ENCODE assay signal across 22 cellular contexts in the genomic region with DNA sequence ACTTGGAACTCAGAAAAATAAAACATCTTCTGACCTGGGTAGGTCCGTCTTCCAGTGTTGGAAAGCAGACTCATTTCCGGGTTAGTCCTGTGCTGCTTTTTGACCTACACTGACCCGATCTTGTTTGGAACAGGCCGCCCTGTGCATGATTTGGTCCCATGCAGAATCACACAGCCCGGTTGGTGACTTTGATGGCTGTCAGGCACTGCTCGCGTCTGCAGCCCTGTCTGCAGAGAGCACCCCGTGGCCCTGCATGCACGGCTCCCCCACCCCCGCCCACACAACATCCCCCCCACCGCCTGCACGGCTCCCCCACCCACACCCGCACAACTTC. TPM values are rescaled to one million over a fixed set of nuclear protein-coding genes. Genes with fewer than 3 reads are reported as not detected.
DNase-seq lines count a peak whose midpoint lies in the region; ATAC-seq, FAIRE-seq and TF ChIP-seq lines count a peak whose summit lies in the region.
"Had no signal": no experiment of that assay in that cellular context is flagged by ENCODE, and none has a peak within 500 bp of the region (broad histone marks: within the 10 kb centered on the region; RNA-seq: fewer than 3 reads in every experiment).

No MANE protein-coding gene starts in this region.

- no peak for ATAC-seq in left cardiac atrium
- peak; percentile 14 for ATAC-seq in left lobe of liver
- ATAC-seq in HG02588 (IDR thresholded peaks at IDR 0.05; ENCODE audit: unreplicated experiment) = no peak
- ATAC-seq in PC-3 = no peak
- ATAC-seq: GM12878 had no signal

- H3K4me1 ChIP-seq in left ventricle myocardium inferior (peaks cover 44% of the 10 kb centered on the region), endothelial cell of umbilical vein (ENCODE audit: control insufficient read depth, extremely low read depth, insufficient read depth, low read length) (no peaks in the 10 kb centered on the region), PC-3 (ENCODE audit: insufficient read depth, low read length) (no peaks in the 10 kb centered on the region)
- H3K4me1 ChIP-seq: HAP-1 had no signal

- H3K9me3 ChIP-seq in left ventricle myocardium inferior (replicated peaks) = no peaks in the 10 kb centered on the region
- no peaks in the 10 kb centered on the region for H3K9me3 ChIP-seq in endothelial cell of umbilical vein (replicated peaks; ENCODE audit: control insufficient read depth, insufficient read depth, low read length)
- no peaks in the 10 kb centered on the region for H3K9me3 ChIP-seq in PC-3 (ENCODE audit: low read length)
- H3K9me3 ChIP-seq: HAP-1 had no signal

- TF ChIP-seq CTCF in left ventricle myocardium inferior (IDR thresholded peaks at IDR 0.05; ENCODE audit: borderline replicate concordance) = no peak
- no peak for TF ChIP-seq CTCF in endothelial cell of umbilical vein (IDR thresholded peaks at IDR 0.05; ENCODE audit: extremely low read depth in 1 of 2, insufficient read depth in 1 of 2, low read depth in 1 of 2, low read length in 2 of 2)
- no peak for TF ChIP-seq CTCF in PC-3 (conservative IDR thresholded peaks at IDR 0.05; ENCODE audit: low read depth, low read length)

- no TSS peak for BruUV-seq in endothelial cell of umbilical vein (replicated peaks; lab: Mats Ljungman, UMichigan)
- no TSS peak for BruUV-seq in PC-3 (replicated peaks; lab: Mats Ljungman, UMichigan)

- dilution Hi-C loops in endothelial cell of umbilical vein (cut with MboI; ENCODE audit: extremely low pct_ligation_motif_present, low sequenced_read_pairs) = no loop called here

- FAIRE-seq in endothelial cell of umbilical vein (lab: Jason Lieb, UNC) = peak; percentile 70
- FAIRE-seq: GM12878 had no signal

- intact Hi-C loops in left ventricle myocardium inferior (cut with micrococcal nuclease) = no loop called here
- intact Hi-C loops in left cardiac atrium (cut with DNase I) = no loop called here
- intact Hi-C loops in endothelial cell of umbilical vein (cut with micrococcal nuclease) = no loop called here
- intact Hi-C loops in PC-3 (cut with micrococcal nuclease) = no loop called here

- DNase-seq in left ventricle myocardium inferior (no peak), left cardiac atrium (no peak), endothelial cell of umbilical vein (ENCODE audit: low read depth, low spot score) (no peak), left lobe of liver (ENCODE audit: low spot score) (no peak), substantia nigra (lab: John Stamatoyannopoulos, UW) (no peak), NCI-H2196 (lab: John Stamatoyannopoulos, UW; ENCODE audit: unreplicated experiment) (no peak), PC-3 (no peak)
- DNase-seq: C1 segment of cervical spinal cord; CD4-positive, CD25-positive, alpha-beta regulatory T cell; CD8-positive, alpha-beta memory T cell; COR-L47; DMS 273 treated with DMSO at 0.1 percent for 48 hours; DMS53; DND-41; EL; IMR-90 had no signal

- H2AFZ ChIP-seq in endothelial cell of umbilical vein (ENCODE audit: low read depth, low read length) = no peak overlapping the region
- no peak overlapping the region for H2AFZ ChIP-seq in PC-3 (ENCODE audit: low read length)

- peaks cover 7% of the 10 kb centered on the region for H3K36me3 ChIP-seq in left ventricle myocardium inferior
- H3K36me3 ChIP-seq in endothelial cell of umbilical vein (ENCODE audit: control insufficient read depth in 2 of 2, extremely low read depth in 1 of 2, insufficient read depth in 2 of 2, low read length in 2 of 2) = peaks cover 0 to 2% of the 10 kb centered on the region in 2 experiments
- no peaks in the 10 kb centered on the region for H3K36me3 ChIP-seq in PC-3 (ENCODE audit: low read depth, low read length)
- H3K36me3 ChIP-seq: HAP-1 had no signal

- H4K20me1 ChIP-seq in endothelial cell of umbilical vein (replicated peaks; ENCODE audit: control insufficient read depth, extremely low read depth, insufficient read depth, low read length) (no peaks in the 10 kb centered on the region), PC-3 (ENCODE audit: low read length) (no peaks in the 10 kb centered on the region)

- POLR2A ChIA-PET in endothelial cell of umbilical vein (lab: Charles Lee) (no interaction called here), PC-3 (lab: Charles Lee; ENCODE audit: unreplicated experiment) (no interaction called here)

- peak overlapping the region; percentile 19 for H3K27ac ChIP-seq in left ventricle myocardium inferior (replicated peaks)
- H3K27ac ChIP-seq in endothelial cell of umbilical vein (ENCODE audit: insufficient read depth, low read depth, low read length) = no peak overlapping the region
- peak overlapping the region; percentile 5 for H3K27ac ChIP-seq in substantia nigra (ENCODE audit: low read depth, low read length, poor library complexity, severe bottlenecking)
- no peak overlapping the region for H3K27ac ChIP-seq in PC-3 (ENCODE audit: low read length)
- H3K27ac ChIP-seq: HL-60 had no signal

- no peaks in the 10 kb centered on the region for H3K9me1 ChIP-seq in endothelial cell of umbilical vein (replicated peaks; ENCODE audit: control insufficient read depth, extremely low read depth, insufficient read depth, low read length)

- TF ChIP-seq POLR2A in endothelial cell of umbilical vein (IDR thresholded peaks at IDR 0.05; ENCODE audit: low read depth, low read length) = no peak

- H3K9ac ChIP-seq in endothelial cell of umbilical vein (replicated peaks; ENCODE audit: extremely low read depth, insufficient read depth, low read length) = no peak overlapping the region
- H3K9ac ChIP-seq in PC-3 (ENCODE audit: low read length) = no peak overlapping the region

- H3F3A ChIP-seq in PC-3 (ENCODE audit: low read length, unreplicated experiment) = no peaks in the 10 kb centered on the region

- H3K4me3 ChIP-seq in left ventricle myocardium inferior (no peak overlapping the region), endothelial cell of umbilical vein (replicated peaks in 1 of 3; ENCODE audit: insufficient read depth in 1 of 3, low read depth in 1 of 3, low read length in 3 of 3) (no peak overlapping the region), PC-3 (ENCODE audit: low read length) (no peak overlapping the region)
- H3K4me3 ChIP-seq: GM12878, HAP-1 had no signal

- H3K79me2 ChIP-seq in endothelial cell of umbilical vein (ENCODE audit: control insufficient read depth, insufficient read depth, low read length) = peaks cover 6% of the 10 kb centered on the region
- H3K79me2 ChIP-seq in PC-3 (ENCODE audit: low read length) = 0 out of 2 replicates have a peak, but pooled peaks cover 5% of the 10 kb centered on the region

- H3K4me2 ChIP-seq in endothelial cell of umbilical vein (ENCODE audit: insufficient read depth, low read length) = no peak overlapping the region
- H3K4me2 ChIP-seq in PC-3 (ENCODE audit: low read length) = no peak overlapping the region

- H3K9me2 ChIP-seq in PC-3 (replicated peaks; ENCODE audit: low read length) = no peaks in the 10 kb centered on the region

- H3K27me3 ChIP-seq in left ventricle myocardium inferior (ENCODE audit: low read depth) (no peaks in the 10 kb centered on the region), endothelial cell of umbilical vein (ENCODE audit: control insufficient read depth in 2 of 2, insufficient read depth in 2 of 2, low read length in 2 of 2) (no peaks in the 10 kb centered on the region), PC-3 (ENCODE audit: low read length) (no peaks in the 10 kb centered on the region)

- CTCF ChIA-PET in endothelial cell of umbilical vein (lab: Charles Lee) (interaction anchor here (0.8 to 1.4 kb wide), 3 partner anchors 24 to 256 kb away, joined by 3 to 7 read pairs (median 3); partner anchors contain the start of gene PACS2), PC-3 (lab: Charles Lee) (no interaction called here)

TF ChIP-seq in endothelial cell of umbilical vein, 7 proteins besides CTCF, POLR2A, EP300 and RAD21 (continues in another document):
- TF ChIP-seq EZH2 (IDR thresholded peaks at IDR 0.05; ENCODE audit: borderline replicate concordance, low read depth, low read length, severe bottlenecking) = no peak

RNA-seq across cellular contexts. Expression of gene PACS2, which starts 31.6 kb away (rescaled TPM):
- total RNA-seq in left ventricle myocardium inferior (64.0 TPM), left cardiac atrium (10 to 100 TPM; 53.4 to 55.8 TPM), endothelial cell of umbilical vein (80.1 and 86.3 TPM in 2 replicates), left lobe of liver (26.6 TPM), PC-3 (2014; rRNA removed) (56.0 and 62.0 TPM in 2 replicates)
- 52.6 and 52.7 TPM in 2 replicates for polyA plus RNA-seq in endothelial cell of umbilical vein
- polyA plus RNA-seq in endothelial cell of umbilical vein (2011; cell fraction: cytosol; rRNA removed) = 31.1 and 47.8 TPM in 2 replicates
- 192 and 247 TPM in 2 replicates for polyA plus RNA-seq in endothelial cell of umbilical vein (2011; cell fraction: nucleus; rRNA removed)
- 36.5 and 56.0 TPM in 2 replicates for polyA plus RNA-seq in endothelial cell of umbilical vein (2012)
- polyA minus RNA-seq in endothelial cell of umbilical vein = 36.0 and 66.4 TPM in 2 replicates
- polyA minus RNA-seq in endothelial cell of umbilical vein (2011; cell fraction: cytosol; rRNA and poly(A)+ RNA removed) = 14.6 TPM
- 53.1 and 93.3 TPM in 2 replicates for polyA minus RNA-seq in endothelial cell of umbilical vein (2011; cell fraction: nucleus; rRNA and poly(A)+ RNA removed)

RNA-seq across cellular contexts. Expression of gene BRF1, which starts 45.4 kb away (rescaled TPM):
- 19.8 TPM for total RNA-seq in left ventricle myocardium inferior
- 10 to 100 TPM; 18.8 to 20.0 TPM for total RNA-seq in left cardiac atrium
- 37.9 and 47.2 TPM in 2 replicates for total RNA-seq in endothelial cell of umbilical vein
- polyA plus RNA-seq in endothelial cell of umbilical vein = 18.6 and 19.0 TPM in 2 replicates
- 9.4 and 13.0 TPM in 2 replicates for polyA plus RNA-seq in endothelial cell of umbilical vein (2011; cell fraction: cytosol; rRNA removed)
- 40.7 and 43.6 TPM in 2 replicates for polyA plus RNA-seq in endothelial cell of umbilical vein (2011; cell fraction: nucleus; rRNA removed)
- 14.4 and 15.7 TPM in 2 replicates for polyA plus RNA-seq in endothelial cell of umbilical vein (2012)
- 24.1 and 26.7 TPM in 2 replicates for polyA minus RNA-seq in endothelial cell of umbilical vein
- 14.3 TPM for polyA minus RNA-seq in endothelial cell of umbilical vein (2011; cell fraction: cytosol; rRNA and poly(A)+ RNA removed)
- polyA minus RNA-seq in endothelial cell of umbilical vein (2011; cell fraction: nucleus; rRNA and poly(A)+ RNA removed) = 39.8 and 59.1 TPM in 2 replicates
- 20.5 TPM for total RNA-seq in left lobe of liver
- 55.8 and 86.1 TPM in 2 replicates for total RNA-seq in PC-3 (2014; rRNA removed)

RNA-seq across cellular contexts. Expression of gene TEX22, which starts 52.2 kb away (rescaled TPM):
- 0.99 TPM for total RNA-seq in left ventricle myocardium inferior
- total RNA-seq in left cardiac atrium = 1 to 10 TPM in 1 of 2 donors, under 1 TPM in 1; 0.77 to 1.6 TPM
- total RNA-seq in endothelial cell of umbilical vein = 1.1 and 2.1 TPM in 2 replicates
- polyA plus RNA-seq in endothelial cell of umbilical vein = 0.06 and 0.22 TPM in 2 replicates
- 0.14 TPM in 2 replicates for polyA plus RNA-seq in endothelial cell of umbilical vein (2011; cell fraction: cytosol; rRNA removed)
- 0.76 and 0.90 TPM in 2 replicates for polyA plus RNA-seq in endothelial cell of umbilical vein (2011; cell fraction: nucleus; rRNA removed)
- polyA plus RNA-seq in endothelial cell of umbilical vein (2012) = not detected in 2 replicates
- polyA minus RNA-seq in endothelial cell of umbilical vein = 0.19 and 0.23 TPM in 2 replicates
- not detected for polyA minus RNA-seq in endothelial cell of umbilical vein (2011; cell fraction: cytosol; rRNA and poly(A)+ RNA removed)
- 0.24 and 0.53 TPM in 2 replicates for polyA minus RNA-seq in endothelial cell of umbilical vein (2011; cell fraction: nucleus; rRNA and poly(A)+ RNA removed)
- total RNA-seq in left lobe of liver = 1.3 TPM
- 0.29 and 0.40 TPM in 2 replicates for total RNA-seq in PC-3 (2014; rRNA removed)
- total RNA-seq: A172, HT1080 had no signal

Comparison
In these comparisons a context has a peak if more than half of its experiments do, and no peak if none do; other contexts are left out.
1. H3K27ac ChIP-seq: peak in left ventricle myocardium inferior (single experiment) and substantia nigra (single experiment); none in endothelial cell of umbilical vein (single experiment) and PC-3 (single experiment).